Comparison of ENCODE assay signal across 9 cellular contexts in genomic region chr20:44961024-44961866, GRCh38. TPM values are rescaled to one million over a fixed set of nuclear protein-coding genes. Genes with fewer than 3 reads are reported as not detected.
DNase-seq lines count a peak whose midpoint lies in the region; ATAC-seq and TF ChIP-seq lines count a peak whose summit lies in the region.
"Had no signal": no experiment of that assay in that cellular context is flagged by ENCODE, and none has a peak within 500 bp of the region (broad histone marks: within the 10 kb centered on the region; RNA-seq: fewer than 3 reads in every experiment).

No MANE protein-coding gene starts in this region.

- H3K4me2 ChIP-seq in OCI-LY3 (ENCODE audit: low read length) = peak overlapping the region; percentile 92

- H3K4me1 ChIP-seq in OCI-LY3 (ENCODE audit: low read length) = peaks cover 58% of the 10 kb centered on the region

- H3K36me3 ChIP-seq in OCI-LY3 (replicated peaks; ENCODE audit: low read depth, low read length) = peaks cover 15% of the 10 kb centered on the region

- peaks cover 57% of the 10 kb centered on the region for H3K79me2 ChIP-seq in OCI-LY3 (ENCODE audit: low read length)

- TF ChIP-seq CTCF in OCI-LY3 (IDR thresholded peaks at IDR 0.05; ENCODE audit: low read depth, low read length) = no peak

- 0 out of 2 replicates have a peak overlapping the region, but pooled peaks have one; percentile 84 for H3K9ac ChIP-seq in OCI-LY3 (ENCODE audit: low read length)

- H3K9me3 ChIP-seq in OCI-LY3 (ENCODE audit: insufficient read depth, low read length) = no peaks in the 10 kb centered on the region
- H3K9me3 ChIP-seq: right atrium auricular region had no signal

- H3K27ac ChIP-seq in OCI-LY3 (ENCODE audit: low read length) (no peak overlapping the region), epithelial cell of prostate (peak overlapping the region; percentile 95)

- peaks cover 11% of the 10 kb centered on the region for H4K20me1 ChIP-seq in OCI-LY3 (ENCODE audit: insufficient read depth, low read length)

- H3K27me3 Mint-ChIP-seq in activated CD4-positive, alpha-beta T cell treated with anti-CD3 and anti-CD28 coated beads, Interleukin-2, amount 10 ng/mL, durations not matched to agents 7 days and 5 days = no peaks in the 10 kb centered on the region
- H3K27me3 Mint-ChIP-seq in stimulated activated memory B cell treated with anti-CD40 and anti-IgM and Interleukin-4, amounts not matched to agents 10 μg/mL and 1 μg/mL and 100 μg/mL, for 72 hours = no peaks in the 10 kb centered on the region

- peaks cover 2% of the 10 kb centered on the region for H3K9me3 Mint-ChIP-seq in activated CD4-positive, alpha-beta T cell treated with anti-CD3 and anti-CD28 coated beads, Interleukin-2, amount 10 ng/mL, durations not matched to agents 7 days and 5 days
- H3K9me3 Mint-ChIP-seq in stimulated activated memory B cell treated with anti-CD40 and anti-IgM and Interleukin-4, amounts not matched to agents 10 μg/mL and 1 μg/mL and 100 μg/mL, for 72 hours = no peaks in the 10 kb centered on the region

- peak overlapping the region; percentile 86; the same call in 1 of the 2 replicates for H3K4me3 ChIP-seq in OCI-LY3 (ENCODE audit: low read length)

- H3K36me3 Mint-ChIP-seq in activated CD4-positive, alpha-beta T cell treated with anti-CD3 and anti-CD28 coated beads, Interleukin-2, amount 10 ng/mL, durations not matched to agents 7 days and 5 days (ENCODE audit: low read depth) = peaks cover 14% of the 10 kb centered on the region
- peaks cover 15% of the 10 kb centered on the region for H3K36me3 Mint-ChIP-seq in stimulated activated memory B cell treated with anti-CD40 and anti-IgM and Interleukin-4, amounts not matched to agents 10 μg/mL and 1 μg/mL and 100 μg/mL, for 72 hours

- no peak for DNase-seq in activated CD4-positive, alpha-beta T cell treated with anti-CD3 and anti-CD28 coated beads, Interleukin-2, amount 10 ng/mL, durations not matched to agents 7 days and 5 days
- no peak for DNase-seq in activated CD4-positive, alpha-beta T cell treated with anti-CD3 and anti-CD28 coated beads, Interleukin-2, amount 50 U/mL, for 4 hours
- DNase-seq in epithelial cell of prostate (ENCODE audit: low read depth, low spot score) (no peak), SK-N-DZ (ENCODE audit: low spot score) (no peak), globus pallidus (ENCODE audit: low spot score) (no peak)

- H3K4me3 Mint-ChIP-seq in activated CD4-positive, alpha-beta T cell treated with anti-CD3 and anti-CD28 coated beads, Interleukin-2, amount 10 ng/mL, durations not matched to agents 7 days and 5 days = peak overlapping the region; percentile 97
- H3K4me3 Mint-ChIP-seq in stimulated activated memory B cell treated with anti-CD40 and anti-IgM and Interleukin-4, amounts not matched to agents 10 μg/mL and 1 μg/mL and 100 μg/mL, for 72 hours = no peak overlapping the region

- H3K27ac Mint-ChIP-seq in activated CD4-positive, alpha-beta T cell treated with anti-CD3 and anti-CD28 coated beads, Interleukin-2, amount 10 ng/mL, durations not matched to agents 7 days and 5 days = no peak overlapping the region
- H3K27ac Mint-ChIP-seq in stimulated activated memory B cell treated with anti-CD40 and anti-IgM and Interleukin-4, amounts not matched to agents 10 μg/mL and 1 μg/mL and 100 μg/mL, for 72 hours = peak overlapping the region; percentile 89

- H2AFZ ChIP-seq in OCI-LY3 (ENCODE audit: low read depth, low read length) = no peak overlapping the region

- peaks cover 79% of the 10 kb centered on the region for H3K4me1 Mint-ChIP-seq in activated CD4-positive, alpha-beta T cell treated with anti-CD3 and anti-CD28 coated beads, Interleukin-2, amount 10 ng/mL, durations not matched to agents 7 days and 5 days
- peaks cover 67% of the 10 kb centered on the region for H3K4me1 Mint-ChIP-seq in stimulated activated memory B cell treated with anti-CD40 and anti-IgM and Interleukin-4, amounts not matched to agents 10 μg/mL and 1 μg/mL and 100 μg/mL, for 72 hours

- ATAC-seq in stimulated activated memory B cell treated with anti-CD40 and anti-IgM and Interleukin-4, amounts not matched to agents 10 μg/mL and 1 μg/mL and 100 μg/mL, for 72 hours = no peak
- ATAC-seq in HG02973 (IDR thresholded peaks at IDR 0.05; ENCODE audit: unreplicated experiment) = no peak

- H3K27me3 ChIP-seq in OCI-LY3 (ENCODE audit: low read depth, low read length) = no peaks in the 10 kb centered on the region
- H3K27me3 ChIP-seq: right atrium auricular region had no signal

- CTCF ChIA-PET in activated CD4-positive, alpha-beta T cell treated with anti-CD3 and anti-CD28 coated beads, Interleukin-2, amount 10 ng/mL, durations not matched to agents 7 days and 5 days (lab: Charles Lee) = interaction anchor here (1.4 kb wide), 1 partner anchor 10 kb away, joined by 5 read pairs; no protein-coding TSS in a partner anchor

- POLR2A ChIA-PET in activated CD4-positive, alpha-beta T cell treated with anti-CD3 and anti-CD28 coated beads, Interleukin-2, amount 10 ng/mL, durations not matched to agents 7 days and 5 days (lab: Charles Lee) = interaction anchor here (0.6 kb wide), 1 partner anchor 17 kb away, joined by 3 read pairs; no protein-coding TSS in a partner anchor

RNA-seq across cellular contexts. Expression of gene TOMM34, which starts 1.0 kb away (rescaled TPM):
- 10 to 100 TPM; 21.4 to 23.3 TPM for total RNA-seq in activated CD4-positive, alpha-beta T cell treated with anti-CD3 and anti-CD28 coated beads, Interleukin-2, amount 10 ng/mL, durations not matched to agents 7 days and 5 days
- polyA plus RNA-seq in SK-N-DZ (2014; cell fraction: cytosol; rRNA removed) = 77.3 and 88.2 TPM in 2 replicates
- 42.9 and 44.3 TPM in 2 replicates for polyA plus RNA-seq in SK-N-DZ (2014; cell fraction: nucleus; rRNA removed)

RNA-seq across cellular contexts. Expression of gene STK4, which starts 5.1 kb away (rescaled TPM):
- 100 to 1,000 TPM; 201 to 229 TPM for total RNA-seq in activated CD4-positive, alpha-beta T cell treated with anti-CD3 and anti-CD28 coated beads, Interleukin-2, amount 10 ng/mL, durations not matched to agents 7 days and 5 days
- polyA plus RNA-seq in SK-N-DZ (2014; cell fraction: cytosol; rRNA removed) = 27.6 and 29.1 TPM in 2 replicates
- 17.6 and 28.1 TPM in 2 replicates for polyA plus RNA-seq in SK-N-DZ (2014; cell fraction: nucleus; rRNA removed)

RNA-seq across cellular contexts. Expression of gene PABPC1L, which starts 51.4 kb away (rescaled TPM):
- 10 to 100 TPM; 59.4 to 60.6 TPM for total RNA-seq in activated CD4-positive, alpha-beta T cell treated with anti-CD3 and anti-CD28 coated beads, Interleukin-2, amount 10 ng/mL, durations not matched to agents 7 days and 5 days
- polyA plus RNA-seq in SK-N-DZ (2014; cell fraction: cytosol; rRNA removed) = 14.1 and 21.6 TPM in 2 replicates
- 68.0 and 143 TPM in 2 replicates for polyA plus RNA-seq in SK-N-DZ (2014; cell fraction: nucleus; rRNA removed)
